ENCODE assay signal across 9 cellular contexts in the genomic region with DNA sequence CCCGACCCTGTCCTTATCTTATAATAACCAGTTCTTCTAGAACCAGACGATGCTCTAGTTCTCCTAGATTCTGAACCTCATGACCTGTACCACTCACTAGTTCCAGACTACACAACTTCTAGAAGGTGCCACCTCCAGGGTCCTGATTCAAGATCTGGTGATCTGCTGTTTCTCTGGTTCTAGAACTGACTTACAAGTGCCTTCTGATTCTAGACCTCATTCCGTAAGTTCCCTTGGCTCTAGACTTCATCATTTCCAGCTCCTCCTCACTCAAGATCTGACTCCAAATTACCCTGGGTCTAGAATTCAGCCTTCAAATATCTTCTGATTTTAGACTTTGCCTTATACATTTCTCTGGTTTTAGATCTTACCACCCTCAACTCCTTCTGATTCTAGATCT. TPM values are rescaled to one million over a fixed set of nuclear protein-coding genes. Genes with fewer than 3 reads are reported as not detected.
"Had no signal": no experiment of that assay in that cellular context is flagged by ENCODE, and none has a peak within 500 bp of the region (broad histone marks: within the 10 kb centered on the region; RNA-seq: fewer than 3 reads in every experiment).

No MANE protein-coding gene starts in this region.

- H3K4me3 ChIP-seq: GM12878 had no signal

- ATAC-seq: GM12878 had no signal

- FAIRE-seq: G401.6, GM12878, GM12891, GM12892, GM18507, GM19239 had no signal

- DNase-seq: GDM1, GF-D8 had no signal

RNA-seq across cellular contexts. Expression of gene HIF3A, which starts 45.1 kb away (rescaled TPM):
- total RNA-seq: G401 had no signal
